In the genomic region with DNA sequence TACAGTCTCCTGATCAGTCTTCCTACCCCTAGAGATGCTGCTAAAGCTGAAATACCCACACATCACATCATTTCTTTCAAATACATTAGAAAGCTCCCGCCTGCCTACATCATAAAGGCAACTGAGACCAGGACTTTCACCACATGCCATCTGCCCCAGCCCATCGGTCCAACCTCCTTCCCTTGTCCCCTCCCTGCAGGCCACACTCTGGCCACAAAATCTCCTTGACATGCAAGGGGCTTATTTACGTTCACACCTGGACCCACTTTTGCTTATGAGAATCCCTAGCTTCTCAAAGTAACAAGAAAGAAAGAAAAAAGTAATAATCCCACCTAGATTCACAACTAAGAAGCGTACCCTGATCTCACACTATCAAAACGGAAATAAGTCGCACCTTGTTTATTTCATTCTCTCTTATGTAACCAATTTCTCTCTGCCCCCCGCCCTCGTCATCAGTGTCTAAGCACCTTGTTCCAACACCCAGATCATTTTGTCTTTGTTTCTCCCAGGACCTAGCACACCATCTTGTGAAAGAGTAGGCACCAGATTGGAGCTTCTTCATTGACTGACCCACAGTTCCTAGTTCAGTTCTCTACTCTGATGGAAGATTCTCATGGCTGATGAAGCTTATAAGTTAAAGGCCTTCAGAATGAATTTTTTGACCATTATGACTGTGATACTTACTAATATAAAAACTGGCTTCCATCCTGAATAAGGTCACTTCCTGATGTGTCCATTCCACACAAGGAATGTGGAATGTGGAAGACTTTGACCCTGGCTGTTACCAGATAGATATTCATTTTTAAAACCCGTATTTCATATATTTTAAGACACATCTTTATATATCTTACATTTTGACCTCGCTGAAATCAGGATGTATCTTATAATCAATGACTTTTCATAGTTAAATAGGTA, we compare ENCODE assay signal across 9 cellular contexts. TPM values are rescaled to one million over a fixed set of nuclear protein-coding genes. Genes with fewer than 3 reads are reported as not detected.
DNase-seq lines count a peak whose midpoint lies in the region; ATAC-seq and TF ChIP-seq lines count a peak whose summit lies in the region.
"Had no signal": no experiment of that assay in that cellular context is flagged by ENCODE, and none has a peak within 500 bp of the region (broad histone marks: within the 10 kb centered on the region; RNA-seq: fewer than 3 reads in every experiment).

No MANE protein-coding gene starts in this region.

- peak overlapping the region; percentile 69 for H3K27ac Mint-ChIP-seq in activated T-cell treated with anti-CD3 and anti-CD28 coated beads, Interleukin-2, amount 50 U/mL, for 72 hours
- peak overlapping the region; percentile 21 for H3K27ac Mint-ChIP-seq in type B pancreatic cell

- peak overlapping the region; percentile 78 for H3K27ac ChIP-seq in brain microvascular endothelial cell
- H3K27ac ChIP-seq in mesenchymal stem cell (ENCODE audit: low read length, poor library complexity, severe bottlenecking), result peak overlapping the region; percentile 74
- H3K27ac ChIP-seq: KMS-11 had no signal

- H3K9ac ChIP-seq in mesenchymal stem cell (ENCODE audit: low read length), result peak overlapping the region; percentile 50
- H3K9ac ChIP-seq: KMS-11 had no signal

- WGBS in mesenchymal stem cell, result 95% methylated on average over 8 of the region's 10 CpGs

- no peak for ATAC-seq in activated T-cell treated with anti-CD3 and anti-CD28 coated beads, Interleukin-2, amount 50 U/mL, for 72 hours (replicated peaks in 1 of 2)
- ATAC-seq in HG02885 (IDR thresholded peaks at IDR 0.05; ENCODE audit: poor library complexity, unreplicated experiment), result no peak

- H2BK120ac ChIP-seq in mesenchymal stem cell (ENCODE audit: low read depth, low read length), result no peak overlapping the region

- no peak for DNase-seq in activated T-cell treated with anti-CD3 and anti-CD28 coated beads, Interleukin-2, amount 50 U/mL, for 72 hours
- no peak for DNase-seq in activated T-cell treated with anti-CD3 and anti-CD28 coated beads, Interleukin-2, amount 50 U/mL, for 48 hours
- no peak for DNase-seq in brain microvascular endothelial cell
- no peak for DNase-seq in mesenchymal stem cell
- DNase-seq in type B pancreatic cell (ENCODE audit: extremely low spot score, unreplicated experiment), result no peak
- no peak for DNase-seq in 8988T
- DNase-seq in AML-193 (lab: John Stamatoyannopoulos, UW), result no peak

- peak overlapping the region; percentile 21 to 64 for H3K4me3 Mint-ChIP-seq in activated T-cell treated with anti-CD3 and anti-CD28 coated beads, Interleukin-2, amount 50 U/mL, for 72 hours
- H3K4me3 Mint-ChIP-seq in type B pancreatic cell, result no peak overlapping the region

- no peaks in the 10 kb centered on the region for H3K9me3 ChIP-seq in mesenchymal stem cell (ENCODE audit: control insufficient read depth, low read length)

- H3K4ac ChIP-seq in mesenchymal stem cell (ENCODE audit: low read depth in 1 of 2, low read length in 2 of 2), result no peak overlapping the region

- in situ Hi-C loops in brain microvascular endothelial cell (cut with HindIII; ENCODE audit: low pct_ligation_motif_present, low sequenced_read_pairs), result no loop called here

- H3K18ac ChIP-seq in mesenchymal stem cell (ENCODE audit: low read depth in 1 of 2, low read length in 2 of 2), result peak overlapping the region in 1 of 2 experiments; percentile 71

- H3K9me3 Mint-ChIP-seq in activated T-cell treated with anti-CD3 and anti-CD28 coated beads, Interleukin-2, amount 50 U/mL, for 72 hours, result no peaks in the 10 kb centered on the region
- peaks cover 5% of the 10 kb centered on the region for H3K9me3 Mint-ChIP-seq in type B pancreatic cell

- no peak overlapping the region for H4K8ac ChIP-seq in mesenchymal stem cell (ENCODE audit: low read length)

- H3K36me3 ChIP-seq in brain microvascular endothelial cell (replicated peaks), result peaks cover 9% of the 10 kb centered on the region
- H3K36me3 ChIP-seq in mesenchymal stem cell (ENCODE audit: control insufficient read depth in 1 of 2, insufficient read depth in 2 of 2, low read depth in 1 of 2, low read length in 2 of 2), result peaks cover 11 to 47% of the 10 kb centered on the region in 2 experiments

- H3K4me1 ChIP-seq in mesenchymal stem cell (ENCODE audit: control insufficient read depth, insufficient read depth, low read depth, low read length), result peaks cover 18% of the 10 kb centered on the region

- no peak overlapping the region for H2BK15ac ChIP-seq in mesenchymal stem cell (ENCODE audit: low read depth, poor library complexity, severe bottlenecking)

- H3K23ac ChIP-seq in mesenchymal stem cell (ENCODE audit: low read length in 2 of 2), result no peak overlapping the region

- H3K36me3 Mint-ChIP-seq in activated T-cell treated with anti-CD3 and anti-CD28 coated beads, Interleukin-2, amount 50 U/mL, for 72 hours (ENCODE audit: insufficient read depth in 2 of 2), result peaks cover 9 to 29% of the 10 kb centered on the region in 2 donors
- peaks cover 24% of the 10 kb centered on the region for H3K36me3 Mint-ChIP-seq in type B pancreatic cell

- H3K27me3 Mint-ChIP-seq in activated T-cell treated with anti-CD3 and anti-CD28 coated beads, Interleukin-2, amount 50 U/mL, for 72 hours (ENCODE audit: low read depth), result no peaks in the 10 kb centered on the region
- H3K27me3 Mint-ChIP-seq in type B pancreatic cell, result no peaks in the 10 kb centered on the region

- H2BK12ac ChIP-seq in mesenchymal stem cell (ENCODE audit: low read length in 2 of 2), result peak overlapping the region; percentile 29 to 70

- H3K79me1 ChIP-seq in mesenchymal stem cell (replicated peaks; ENCODE audit: low read length, poor library complexity, severe bottlenecking), result peaks cover 13% of the 10 kb centered on the region

- no peak overlapping the region for H4K91ac ChIP-seq in mesenchymal stem cell (ENCODE audit: low read length)

- H3K4me3 ChIP-seq in brain microvascular endothelial cell (ENCODE audit: low read depth, low read length) (no peak overlapping the region), mesenchymal stem cell (ENCODE audit: insufficient read depth in 1 of 2, low read depth in 1 of 2, low read length in 2 of 2) (peak overlapping the region in 1 of 2 experiments; percentile 54)

- no peak overlapping the region for H3K14ac ChIP-seq in mesenchymal stem cell (ENCODE audit: low read length in 2 of 2)

- H2AK5ac ChIP-seq in mesenchymal stem cell (ENCODE audit: low read length, severe bottlenecking), result peak overlapping the region; percentile 72

- no peak overlapping the region for H2BK5ac ChIP-seq in mesenchymal stem cell (ENCODE audit: low read depth, low read length, poor library complexity, severe bottlenecking)

- H2AFZ ChIP-seq in mesenchymal stem cell (ENCODE audit: low read depth, low read length), result no peak overlapping the region

- H3K27me3 ChIP-seq in brain microvascular endothelial cell (replicated peaks) (no peaks in the 10 kb centered on the region), mesenchymal stem cell (ENCODE audit: control insufficient read depth in 1 of 2, insufficient read depth in 1 of 2, low read length in 2 of 2) (no peaks in the 10 kb centered on the region)

- H3K4me2 ChIP-seq in mesenchymal stem cell (ENCODE audit: low read length, poor library complexity, severe bottlenecking), result no peak overlapping the region
- H3K4me2 ChIP-seq: KMS-11 had no signal

- peaks cover 48% of the 10 kb centered on the region for H3K4me1 Mint-ChIP-seq in activated T-cell treated with anti-CD3 and anti-CD28 coated beads, Interleukin-2, amount 50 U/mL, for 72 hours (ENCODE audit: low read depth)
- H3K4me1 Mint-ChIP-seq in type B pancreatic cell (ENCODE audit: unreplicated experiment), result peaks cover 14% of the 10 kb centered on the region

- TF ChIP-seq CTCF in brain microvascular endothelial cell (IDR thresholded peaks at IDR 0.05; ENCODE audit: low read depth, low read length, missing control alignments) (no peak), type B pancreatic cell (conservative IDR thresholded peaks at IDR 0.05) (no peak)

RNA-seq across cellular contexts. Expression of a gene that starts 7.7 kb away (rescaled TPM):
- total RNA-seq in activated T-cell treated with anti-CD3 and anti-CD28 coated beads, Interleukin-2, amount 50 U/mL, for 72 hours, result 10 to 100 TPM; 41.6 to 69.7 TPM
- polyA plus RNA-seq in mesenchymal stem cell (2013, experiment 1 of 2), result 81.2 TPM
- 81.9 TPM for polyA plus RNA-seq in mesenchymal stem cell (2013, experiment 2 of 2)
- total RNA-seq in type B pancreatic cell (ENCODE audit: low replicate concordance), result 46.0 and 58.1 TPM in 2 replicates

RNA-seq across cellular contexts. Expression of a gene that starts 36.8 kb away (rescaled TPM):
- 10 to 100 TPM; 43.3 to 56.6 TPM for total RNA-seq in activated T-cell treated with anti-CD3 and anti-CD28 coated beads, Interleukin-2, amount 50 U/mL, for 72 hours
- 7.6 TPM for polyA plus RNA-seq in mesenchymal stem cell (2013, experiment 1 of 2)
- 7.8 TPM for polyA plus RNA-seq in mesenchymal stem cell (2013, experiment 2 of 2)
- 24.4 and 41.9 TPM in 2 replicates for total RNA-seq in type B pancreatic cell (ENCODE audit: low replicate concordance)

RNA-seq across cellular contexts. Expression of a gene that starts 50.5 kb away (rescaled TPM):
- 1 to 10 TPM; 3.1 to 4.5 TPM for total RNA-seq in activated T-cell treated with anti-CD3 and anti-CD28 coated beads, Interleukin-2, amount 50 U/mL, for 72 hours
- polyA plus RNA-seq in mesenchymal stem cell (2013, experiment 1 of 2), result 7.0 TPM
- 6.9 TPM for polyA plus RNA-seq in mesenchymal stem cell (2013, experiment 2 of 2)
- 45.1 and 105 TPM in 2 replicates for total RNA-seq in type B pancreatic cell (ENCODE audit: low replicate concordance)
